In genomic region chr17:57645950-57646686, GRCh38 we compare ENCODE assay signal across 14 cellular contexts.
DNase-seq lines count a peak whose midpoint lies in the region; ATAC-seq and TF ChIP-seq lines count a peak whose summit lies in the region.
"Had no signal": no experiment of that assay in that cellular context is flagged by ENCODE, and none has a peak within 500 bp of the region (broad histone marks: within the 10 kb centered on the region; RNA-seq: fewer than 3 reads in every experiment).

No MANE protein-coding gene starts in this region.

- CTCF ChIA-PET in activated CD4-positive, alpha-beta T cell treated with anti-CD3 and anti-CD28 coated beads for 36 hours (lab: Charles Lee) = interaction anchor here (0.6 to 1.5 kb wide), 5 partner anchors 9 to 517 kb away, joined by 3 to 5 read pairs (median 4); no protein-coding TSS in a partner anchor

- no peaks in the 10 kb centered on the region for H3K27me3 Mint-ChIP-seq in activated CD4-positive, alpha-beta T cell treated with anti-CD3 and anti-CD28 coated beads for 36 hours
- H3K27me3 Mint-ChIP-seq in activated T-cell treated with anti-CD3 and anti-CD28 coated beads, Interleukin-2, amount 50 U/mL, for 72 hours (ENCODE audit: low read depth) = no peaks in the 10 kb centered on the region
- H3K27me3 Mint-ChIP-seq in nephron progenitor cell (ENCODE audit: low read depth, poor library complexity) (peaks cover 3% of the 10 kb centered on the region), mesothelial cell of epicardium (ENCODE audit: low read depth) (no peaks in the 10 kb centered on the region)

- TF ChIP-seq CTCF in nephron progenitor cell (IDR thresholded peaks at IDR 0.05) = no peak
- TF ChIP-seq CTCF in mesothelial cell of epicardium (IDR thresholded peaks at IDR 0.05; ENCODE audit: unreplicated experiment) = no peak

- H3K27ac Mint-ChIP-seq in activated CD4-positive, alpha-beta T cell treated with anti-CD3 and anti-CD28 coated beads for 36 hours = peak overlapping the region; percentile 68
- no peak overlapping the region for H3K27ac Mint-ChIP-seq in activated T-cell treated with anti-CD3 and anti-CD28 coated beads, Interleukin-2, amount 50 U/mL, for 72 hours
- H3K27ac Mint-ChIP-seq in nephron progenitor cell (peak overlapping the region; percentile 67), mesothelial cell of epicardium (no peak overlapping the region)

- intact Hi-C loops in activated CD4-positive, alpha-beta T cell treated with anti-CD3 and anti-CD28 coated beads for 36 hours (cut with DNase I, micrococcal nuclease) = no loop called here

- H3K4me3 Mint-ChIP-seq in activated CD4-positive, alpha-beta T cell treated with anti-CD3 and anti-CD28 coated beads for 36 hours = no peak overlapping the region
- no peak overlapping the region for H3K4me3 Mint-ChIP-seq in activated T-cell treated with anti-CD3 and anti-CD28 coated beads, Interleukin-2, amount 50 U/mL, for 72 hours
- H3K4me3 Mint-ChIP-seq in nephron progenitor cell (no peak overlapping the region), mesothelial cell of epicardium (no peak overlapping the region)

- POLR2A ChIA-PET in activated CD4-positive, alpha-beta T cell treated with anti-CD3 and anti-CD28 coated beads for 36 hours (lab: Charles Lee) = interaction anchor here (0.6 kb wide), 1 partner anchor 144 kb away, joined by 3 read pairs; no protein-coding TSS in a partner anchor

- peaks cover 3% of the 10 kb centered on the region for H3K36me3 Mint-ChIP-seq in activated CD4-positive, alpha-beta T cell treated with anti-CD3 and anti-CD28 coated beads for 36 hours (ENCODE audit: low read depth)
- peaks cover 0 to 2% of the 10 kb centered on the region in 2 donors for H3K36me3 Mint-ChIP-seq in activated T-cell treated with anti-CD3 and anti-CD28 coated beads, Interleukin-2, amount 50 U/mL, for 72 hours (ENCODE audit: insufficient read depth in 2 of 2)
- peaks cover 34% of the 10 kb centered on the region for H3K36me3 Mint-ChIP-seq in nephron progenitor cell (ENCODE audit: low read depth)
- peaks cover 3% of the 10 kb centered on the region for H3K36me3 Mint-ChIP-seq in mesothelial cell of epicardium

- peak; percentile 98 for ATAC-seq in activated CD4-positive, alpha-beta T cell treated with anti-CD3 and anti-CD28 coated beads for 36 hours
- ATAC-seq in activated T-cell treated with anti-CD3 and anti-CD28 coated beads, Interleukin-2, amount 50 U/mL, for 72 hours (replicated peaks in 1 of 2) = peak; percentile 96 to 98
- ATAC-seq in HG03342 (IDR thresholded peaks at IDR 0.05; ENCODE audit: unreplicated experiment) = no peak
- ATAC-seq: foreskin keratinocyte had no signal

- H3K4me1 Mint-ChIP-seq in activated CD4-positive, alpha-beta T cell treated with anti-CD3 and anti-CD28 coated beads for 36 hours = peaks cover 13% of the 10 kb centered on the region
- H3K4me1 Mint-ChIP-seq in activated T-cell treated with anti-CD3 and anti-CD28 coated beads, Interleukin-2, amount 50 U/mL, for 72 hours (ENCODE audit: low read depth) = peaks cover 12% of the 10 kb centered on the region
- peaks cover 30% of the 10 kb centered on the region for H3K4me1 Mint-ChIP-seq in nephron progenitor cell
- peaks cover 5% of the 10 kb centered on the region for H3K4me1 Mint-ChIP-seq in mesothelial cell of epicardium

- DNase-seq in activated CD4-positive, alpha-beta T cell treated with anti-CD3 and anti-CD28 coated beads for 36 hours = peak; percentile 39
- no peak for DNase-seq in activated CD4-positive, alpha-beta T cell treated with anti-CD3 and anti-CD28 coated beads for 4 hours
- DNase-seq in LHCN-M2 (ENCODE audit: low read depth) (peak; percentile 21), nephron progenitor cell (no peak), mesothelial cell of epicardium (ENCODE audit: low spot score in 2 of 2, unreplicated experiment in 2 of 2) (no peak), amygdala (lab: John Stamatoyannopoulos, UW) (no peak)
- peak; percentile 45 to 55 for DNase-seq in activated T-cell treated with anti-CD3 and anti-CD28 coated beads, Interleukin-2, amount 50 U/mL, for 72 hours
- DNase-seq: foreskin keratinocyte, mesendoderm, NCI-H1105 treated with DMSO at 0.1 percent for 48 hours, NCI-H2227 treated with DMSO at 0.1 percent for 48 hours, ovary, Peyer's patch had no signal

- no peaks in the 10 kb centered on the region for H3K9me3 Mint-ChIP-seq in activated CD4-positive, alpha-beta T cell treated with anti-CD3 and anti-CD28 coated beads for 36 hours (ENCODE audit: low read depth)
- H3K9me3 Mint-ChIP-seq in activated T-cell treated with anti-CD3 and anti-CD28 coated beads, Interleukin-2, amount 50 U/mL, for 72 hours = no peaks in the 10 kb centered on the region
- H3K9me3 Mint-ChIP-seq in nephron progenitor cell = no peaks in the 10 kb centered on the region
- no peaks in the 10 kb centered on the region for H3K9me3 Mint-ChIP-seq in mesothelial cell of epicardium

Comparison
In these comparisons a context has a peak if more than half of its experiments do, and no peak if none do; other contexts are left out.
1. DNase-seq: peak in activated CD4-positive, alpha-beta T cell treated with anti-CD3 and anti-CD28 coated beads for 36 hours (single experiment), LHCN-M2 (single experiment) and activated T-cell treated with anti-CD3 and anti-CD28 coated beads, Interleukin-2, amount 50 U/mL, for 72 hours (2 of 2); none in activated CD4-positive, alpha-beta T cell treated with anti-CD3 and anti-CD28 coated beads for 4 hours (0 of 2), nephron progenitor cell (single experiment), mesothelial cell of epicardium (0 of 2) and amygdala (0 of 56).
2. H3K27ac Mint-ChIP-seq: peak in activated CD4-positive, alpha-beta T cell treated with anti-CD3 and anti-CD28 coated beads for 36 hours (single experiment) and nephron progenitor cell (single experiment); none in activated T-cell treated with anti-CD3 and anti-CD28 coated beads, Interleukin-2, amount 50 U/mL, for 72 hours (single experiment) and mesothelial cell of epicardium (single experiment).